13 cellular contexts compared by ENCODE assay signal in the genomic region with DNA sequence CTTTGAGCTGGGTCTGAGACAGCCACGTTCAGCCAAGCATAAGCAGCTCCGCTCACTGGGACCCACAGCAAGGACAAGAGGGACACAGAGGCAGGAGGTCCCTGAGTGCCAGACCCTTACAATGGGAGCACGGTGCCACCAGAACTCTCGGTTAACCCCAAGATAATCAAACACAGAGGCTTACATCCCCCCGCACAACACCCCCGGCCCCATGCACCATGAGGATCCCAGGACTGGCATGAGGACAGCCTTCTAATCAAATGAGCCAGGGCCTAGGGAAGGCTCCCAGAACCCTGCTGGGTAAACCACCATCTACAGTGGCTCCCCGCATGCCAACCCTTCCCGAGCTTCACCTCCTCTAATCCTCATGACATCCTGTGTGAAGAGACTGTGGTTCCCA. TPM values are rescaled to one million over a fixed set of nuclear protein-coding genes. Genes with fewer than 3 reads are reported as not detected.
A peak's percentile ranks its signal among the peaks of the same experiment; 100 is the strongest.
DNase-seq lines count a peak whose midpoint lies in the region; ATAC-seq and TF ChIP-seq lines count a peak whose summit lies in the region.
"Had no signal": no experiment of that assay in that cellular context is flagged by ENCODE, and none has a peak within 500 bp of the region (broad histone marks: within the 10 kb centered on the region; RNA-seq: fewer than 3 reads in every experiment).

No MANE protein-coding gene starts in this region.

- H3K9ac ChIP-seq in neural progenitor cell, result no peak overlapping the region
- H3K9ac ChIP-seq: BLaER1 treated with 17β-estradiol and CSF1 and Interleukin-3, amounts not matched to agents 10 nM and 100 nM had no signal

- H3K27me3 ChIP-seq in right atrium auricular region, result no peaks in the 10 kb centered on the region
- no peaks in the 10 kb centered on the region for H3K27me3 ChIP-seq in neural progenitor cell
- H3K27me3 ChIP-seq in WERI-Rb-1 (ENCODE audit: insufficient read depth, low read depth, severe bottlenecking), result no peaks in the 10 kb centered on the region

- H3K36me3 Mint-ChIP-seq in chondrocyte (ENCODE audit: low read depth), result no peaks in the 10 kb centered on the region
- no peaks in the 10 kb centered on the region for H3K36me3 Mint-ChIP-seq in neural progenitor cell
- H3K36me3 Mint-ChIP-seq: CD4-positive, CD25-positive, alpha-beta regulatory T cell had no signal

- H4K20me1 ChIP-seq in neural progenitor cell (ENCODE audit: low read depth), result peaks cover 28% of the 10 kb centered on the region

- H3K79me2 ChIP-seq in neural progenitor cell (ENCODE audit: low read depth), result peaks cover 53% of the 10 kb centered on the region

- ATAC-seq in left ventricle myocardium superior (no peak), GM18867 (IDR thresholded peaks at IDR 0.05; ENCODE audit: unreplicated experiment) (no peak)
- ATAC-seq: HepG2 had no signal

- H3K27ac Mint-ChIP-seq in chondrocyte (ENCODE audit: unreplicated experiment), result no peak overlapping the region
- H3K27ac Mint-ChIP-seq in neural progenitor cell, result peak overlapping the region; percentile 81
- H3K27ac Mint-ChIP-seq: CD4-positive, CD25-positive, alpha-beta regulatory T cell had no signal

- DNase-seq in left ventricle myocardium superior (peak; percentile 22), right atrium auricular region (ENCODE audit: low spot score) (no peak), chondrocyte (ENCODE audit: low spot score) (peak; percentile 59), neural progenitor cell (ENCODE audit: low spot score) (no peak), pons (ENCODE audit: low spot score) (no peak), WERI-Rb-1 (no peak)
- DNase-seq: ACHN; CD4-positive, CD25-positive, alpha-beta regulatory T cell; DMS53; GF-D8 had no signal

- peaks cover 19% of the 10 kb centered on the region for H3F3A ChIP-seq in neural progenitor cell (ENCODE audit: low read depth)

- H3K4me2 ChIP-seq in neural progenitor cell, result no peak overlapping the region
- H3K4me2 ChIP-seq: BLaER1 treated with 17β-estradiol and CSF1 and Interleukin-3, amounts not matched to agents 10 nM and 100 nM had no signal

- H3K4me1 Mint-ChIP-seq in chondrocyte (ENCODE audit: low read depth) (peaks cover 35% of the 10 kb centered on the region), neural progenitor cell (peaks cover 37% of the 10 kb centered on the region)
- H3K4me1 Mint-ChIP-seq: CD4-positive, CD25-positive, alpha-beta regulatory T cell had no signal

- no peak overlapping the region for H2AFZ ChIP-seq in neural progenitor cell (replicated peaks)

- no peak for TF ChIP-seq CTCF in right atrium auricular region (IDR thresholded peaks at IDR 0.05)
- TF ChIP-seq CTCF in chondrocyte (IDR thresholded peaks at IDR 0.05), result no peak
- TF ChIP-seq CTCF in neural progenitor cell (IDR thresholded peaks at IDR 0.05), result no peak
- TF ChIP-seq CTCF in WERI-Rb-1 (IDR thresholded peaks at IDR 0.05; ENCODE audit: low read depth, low read length), result no peak

- H3K27ac ChIP-seq in right atrium auricular region (no peak overlapping the region), neural progenitor cell (no peak overlapping the region), WERI-Rb-1 (no peak overlapping the region)
- H3K27ac ChIP-seq: BLaER1 treated with 17β-estradiol and CSF1 and Interleukin-3, amounts not matched to agents 10 nM and 100 nM had no signal

- H3K9me3 Mint-ChIP-seq in chondrocyte (ENCODE audit: low read depth) (no peaks in the 10 kb centered on the region), neural progenitor cell (no peaks in the 10 kb centered on the region)

- H3K4me3 ChIP-seq in right atrium auricular region (no peak overlapping the region), neural progenitor cell (no peak overlapping the region), WERI-Rb-1 (ENCODE audit: low read depth, low read length) (no peak overlapping the region)
- H3K4me3 ChIP-seq: BLaER1 treated with 17β-estradiol and CSF1 and Interleukin-3, amounts not matched to agents 10 nM and 100 nM had no signal

- H3K4me3 Mint-ChIP-seq in chondrocyte (ENCODE audit: unreplicated experiment), result no peak overlapping the region
- H3K4me3 Mint-ChIP-seq in neural progenitor cell, result peak overlapping the region; percentile 18
- H3K4me3 Mint-ChIP-seq: CD4-positive, CD25-positive, alpha-beta regulatory T cell had no signal

- H3K9me3 ChIP-seq in right atrium auricular region, result no peaks in the 10 kb centered on the region
- no peaks in the 10 kb centered on the region for H3K9me3 ChIP-seq in neural progenitor cell (ENCODE audit: low read depth)
- H3K9me3 ChIP-seq in WERI-Rb-1 (ENCODE audit: severe bottlenecking), result no peaks in the 10 kb centered on the region
- H3K9me3 ChIP-seq: BLaER1 treated with 17β-estradiol and CSF1 and Interleukin-3, amounts not matched to agents 10 nM and 100 nM had no signal

- H3K4me1 ChIP-seq in right atrium auricular region (peaks cover 0 to 18% of the 10 kb centered on the region in 2 donors), neural progenitor cell (peaks cover 18% of the 10 kb centered on the region)

- intact Hi-C loops in left ventricle myocardium superior (cut with micrococcal nuclease), result no loop called here

- H3K27me3 Mint-ChIP-seq in chondrocyte (ENCODE audit: low read depth) (no peaks in the 10 kb centered on the region), neural progenitor cell (ENCODE audit: insufficient read depth, low read depth) (peaks cover 5% of the 10 kb centered on the region)

- no peaks in the 10 kb centered on the region for H3K36me3 ChIP-seq in right atrium auricular region
- H3K36me3 ChIP-seq in neural progenitor cell, result no peaks in the 10 kb centered on the region
- H3K36me3 ChIP-seq in WERI-Rb-1, result no peaks in the 10 kb centered on the region
- H3K36me3 ChIP-seq: BLaER1 treated with 17β-estradiol and CSF1 and Interleukin-3, amounts not matched to agents 10 nM and 100 nM had no signal

RNA-seq across cellular contexts. Expression of gene GFPT2, which starts 7.4 kb away (rescaled TPM):
- total RNA-seq in left ventricle myocardium superior (15.3 TPM), right atrium auricular region (10 to 100 TPM; 25.4 to 27.2 TPM), chondrocyte (16.8 to 46.1 TPM (median 18.8 TPM) in 3 replicates), neural progenitor cell (ENCODE audit: low replicate concordance) (18.9 and 20.3 TPM in 2 replicates)
- total RNA-seq: CD4-positive, CD25-positive, alpha-beta regulatory T cell had no signal

RNA-seq across cellular contexts. Expression of gene MAPK9, which starts 53.9 kb away (rescaled TPM):
- total RNA-seq in left ventricle myocardium superior (46.5 TPM), right atrium auricular region (10 to 100 TPM; 25.1 to 30.0 TPM), chondrocyte (31.1 to 34.8 TPM (median 34.6 TPM) in 3 replicates), neural progenitor cell (ENCODE audit: low replicate concordance) (31.5 and 40.6 TPM in 2 replicates)

Comparison
In these comparisons a context has a peak if more than half of its experiments do, and no peak if none do; other contexts are left out.
1. DNase-seq: peak in left ventricle myocardium superior (single experiment) and chondrocyte (single experiment); none in right atrium auricular region (single experiment), neural progenitor cell (single experiment), pons (single experiment) and WERI-Rb-1 (single experiment).